In the genomic region with DNA sequence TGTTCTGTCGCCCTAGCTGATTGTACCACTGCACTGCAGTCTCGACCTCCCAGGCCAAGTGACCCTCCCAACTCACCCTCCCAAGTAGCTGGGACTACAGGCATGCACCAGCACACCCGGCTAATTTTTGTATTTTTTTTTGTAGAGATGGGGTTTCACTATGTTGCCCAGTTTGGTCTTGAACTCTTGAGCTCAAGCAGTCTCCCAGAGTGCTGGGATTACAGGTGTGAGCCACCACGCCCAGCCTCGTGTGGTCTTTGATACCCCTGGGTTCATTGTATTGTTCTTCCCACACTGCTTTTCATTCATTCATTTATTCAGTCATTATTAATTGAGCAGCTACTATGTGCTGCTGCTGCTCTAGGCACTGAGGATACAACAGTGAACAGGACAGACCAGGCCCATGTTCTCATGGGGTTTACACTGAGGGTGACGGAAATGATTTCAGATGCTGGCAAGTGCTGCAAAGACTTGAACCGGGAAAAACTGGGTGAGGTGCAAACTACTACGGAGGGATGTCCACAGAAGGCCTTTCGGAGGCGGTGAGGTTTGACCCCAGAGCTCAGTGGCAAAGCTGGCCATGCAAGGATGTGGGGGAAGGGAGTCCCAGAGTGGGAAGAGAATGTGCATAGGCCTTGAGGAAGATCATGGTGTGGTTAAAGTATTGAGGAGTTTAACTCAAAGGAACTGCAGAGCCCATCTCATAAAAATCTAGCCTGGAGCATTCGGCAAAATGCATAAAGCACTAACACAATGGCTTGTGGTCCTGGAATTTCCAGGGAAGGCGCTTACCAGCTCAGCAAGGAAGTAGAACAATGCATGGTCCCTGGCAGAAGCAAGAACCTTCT, we compare ENCODE assay signal across 10 cellular contexts. TPM values are rescaled to one million over a fixed set of nuclear protein-coding genes. Genes with fewer than 3 reads are reported as not detected.
DNase-seq lines count a peak whose midpoint lies in the region; ATAC-seq lines count a peak whose summit lies in the region.
"Had no signal": no experiment of that assay in that cellular context is flagged by ENCODE, and none has a peak within 500 bp of the region (broad histone marks: within the 10 kb centered on the region; RNA-seq: fewer than 3 reads in every experiment).

No MANE protein-coding gene starts in this region.

- H3K18ac ChIP-seq in mesendoderm (ENCODE audit: low read length), result no peak overlapping the region

- no peak overlapping the region for H4K8ac ChIP-seq in mesendoderm (ENCODE audit: low read depth, low read length)

- H3K27me3 ChIP-seq in mesendoderm (ENCODE audit: insufficient read depth, low read length, poor library complexity), result no peaks in the 10 kb centered on the region
- H3K27me3 ChIP-seq: BLaER1 had no signal

- H3K9me3 Mint-ChIP-seq in stimulated activated naive CD8-positive, alpha-beta T cell treated with anti-CD3 and anti-CD28 coated beads, Interleukin-15, Interleukin-2, amounts not matched to agents 100 ng/mL and 50 ng/mL, for 24 hours, result peaks cover 12% of the 10 kb centered on the region
- H3K9me3 Mint-ChIP-seq in activated naive CD4-positive, alpha-beta T cell treated with anti-CD3 and anti-CD28 coated beads, Interleukin-2, amount 50 U/mL, for 72 hours, result peaks cover 4 to 25% of the 10 kb centered on the region in 2 donors

- H3K36me3 ChIP-seq in mesendoderm (ENCODE audit: control insufficient read depth, insufficient read depth, low read length), result no peaks in the 10 kb centered on the region

- peak overlapping the region; percentile 98 for H3K27ac Mint-ChIP-seq in stimulated activated naive CD8-positive, alpha-beta T cell treated with anti-CD3 and anti-CD28 coated beads, Interleukin-15, Interleukin-2, amounts not matched to agents 100 ng/mL and 50 ng/mL, for 24 hours
- H3K27ac Mint-ChIP-seq in activated naive CD4-positive, alpha-beta T cell treated with anti-CD3 and anti-CD28 coated beads, Interleukin-2, amount 50 U/mL, for 72 hours, result peak overlapping the region; percentile 97 to 98

- peaks cover 19% of the 10 kb centered on the region for H3K79me1 ChIP-seq in mesendoderm (ENCODE audit: low read length)

- H4K5ac ChIP-seq in mesendoderm (ENCODE audit: low read length), result no peak overlapping the region

- peaks cover 76% of the 10 kb centered on the region for H3K79me2 ChIP-seq in mesendoderm (ENCODE audit: control insufficient read depth, insufficient read depth, low read length)

- no peak overlapping the region for H2BK15ac ChIP-seq in mesendoderm (replicated peaks; ENCODE audit: low read depth)

- no peaks in the 10 kb centered on the region for H3K27me3 Mint-ChIP-seq in stimulated activated naive CD8-positive, alpha-beta T cell treated with anti-CD3 and anti-CD28 coated beads, Interleukin-15, Interleukin-2, amounts not matched to agents 100 ng/mL and 50 ng/mL, for 24 hours

- H2BK120ac ChIP-seq in mesendoderm (ENCODE audit: low read depth, low read length), result no peak overlapping the region

- no peak for ATAC-seq in stimulated activated naive CD8-positive, alpha-beta T cell treated with anti-CD3 and anti-CD28 coated beads, Interleukin-15, Interleukin-2, amounts not matched to agents 100 U/mL and 50 U/mL, for 24 hours
- ATAC-seq in activated naive CD4-positive, alpha-beta T cell treated with anti-CD3 and anti-CD28 coated beads, Interleukin-2, amount 50 U/mL, for 72 hours, result no peak

- no peak overlapping the region for H3K27ac ChIP-seq in mesendoderm (ENCODE audit: low read depth, low read length)
- H3K27ac ChIP-seq: BLaER1 had no signal

- no peak overlapping the region for H3K56ac ChIP-seq in mesendoderm (ENCODE audit: low read length)

- H2AK5ac ChIP-seq in mesendoderm (ENCODE audit: low read length), result no peak overlapping the region

- H3K9ac ChIP-seq in mesendoderm (ENCODE audit: low read length), result no peak overlapping the region
- H3K9ac ChIP-seq: BLaER1 had no signal

- H3K4me1 Mint-ChIP-seq in stimulated activated naive CD8-positive, alpha-beta T cell treated with anti-CD3 and anti-CD28 coated beads, Interleukin-15, Interleukin-2, amounts not matched to agents 100 ng/mL and 50 ng/mL, for 24 hours (ENCODE audit: low read depth), result peaks cover 90% of the 10 kb centered on the region

- H3K4me2 ChIP-seq in mesendoderm (ENCODE audit: low read length), result no peak overlapping the region
- H3K4me2 ChIP-seq: BLaER1 had no signal

- peak overlapping the region; percentile 34 for H3K4me3 Mint-ChIP-seq in stimulated activated naive CD8-positive, alpha-beta T cell treated with anti-CD3 and anti-CD28 coated beads, Interleukin-15, Interleukin-2, amounts not matched to agents 100 ng/mL and 50 ng/mL, for 24 hours

- no peak overlapping the region for H2BK5ac ChIP-seq in mesendoderm (ENCODE audit: low read length)

- DNase-seq in stimulated activated naive CD8-positive, alpha-beta T cell treated with anti-CD3 and anti-CD28 coated beads, Interleukin-15, Interleukin-2, amounts not matched to agents 100 U/mL and 50 U/mL, for 24 hours, result no peak
- no peak for DNase-seq in activated naive CD4-positive, alpha-beta T cell treated with anti-CD3 and anti-CD28 coated beads, Interleukin-2, amount 50 U/mL, for 72 hours (ENCODE audit: low spot score in 2 of 2)
- DNase-seq in mesendoderm (peak; percentile 64), COLO829 (ENCODE audit: low spot score) (no peak), foreskin melanocyte (no peak), NCI-H146 (lab: John Stamatoyannopoulos, UW) (no peak), HUDEP-2 (lab: John Stamatoyannopoulos, UW; ENCODE audit: unreplicated experiment in 76 of 76) (no peak)
- DNase-seq: NCI-H1417 had no signal

- peaks cover 11% of the 10 kb centered on the region for H3K4me1 ChIP-seq in mesendoderm (ENCODE audit: control insufficient read depth, low read depth, low read length)

- no peak overlapping the region for H3K4me3 ChIP-seq in mesendoderm (ENCODE audit: low read length)
- H3K4me3 ChIP-seq: BLaER1 had no signal

- peaks cover 40% of the 10 kb centered on the region for H3K36me3 Mint-ChIP-seq in stimulated activated naive CD8-positive, alpha-beta T cell treated with anti-CD3 and anti-CD28 coated beads, Interleukin-15, Interleukin-2, amounts not matched to agents 100 ng/mL and 50 ng/mL, for 24 hours (ENCODE audit: low read depth)
- peaks cover 11 to 59% of the 10 kb centered on the region in 2 donors for H3K36me3 Mint-ChIP-seq in activated naive CD4-positive, alpha-beta T cell treated with anti-CD3 and anti-CD28 coated beads, Interleukin-2, amount 50 U/mL, for 72 hours

- H3K23ac ChIP-seq in mesendoderm (ENCODE audit: low read length), result no peak overlapping the region

- no peak overlapping the region for H3K4ac ChIP-seq in mesendoderm (ENCODE audit: low read depth, low read length)

- no CpG with 5 or more reads among the region's 12 CpGs for WGBS in mesendoderm (ENCODE audit: extremely low coverage, insufficient coverage, low lambda C conversion rate)

RNA-seq across cellular contexts. Expression of gene ABCC1, which starts 10.9 kb away (rescaled TPM):
- 10 to 100 TPM; 51.8 to 66.9 TPM for total RNA-seq in activated naive CD4-positive, alpha-beta T cell treated with anti-CD3 and anti-CD28 coated beads, Interleukin-2, amount 50 U/mL, for 72 hours
- 22.5 TPM for polyA plus RNA-seq in mesendoderm (2013, experiment 1 of 2)
- 22.3 TPM for polyA plus RNA-seq in mesendoderm (2013, experiment 2 of 2)
